In the genomic region with DNA sequence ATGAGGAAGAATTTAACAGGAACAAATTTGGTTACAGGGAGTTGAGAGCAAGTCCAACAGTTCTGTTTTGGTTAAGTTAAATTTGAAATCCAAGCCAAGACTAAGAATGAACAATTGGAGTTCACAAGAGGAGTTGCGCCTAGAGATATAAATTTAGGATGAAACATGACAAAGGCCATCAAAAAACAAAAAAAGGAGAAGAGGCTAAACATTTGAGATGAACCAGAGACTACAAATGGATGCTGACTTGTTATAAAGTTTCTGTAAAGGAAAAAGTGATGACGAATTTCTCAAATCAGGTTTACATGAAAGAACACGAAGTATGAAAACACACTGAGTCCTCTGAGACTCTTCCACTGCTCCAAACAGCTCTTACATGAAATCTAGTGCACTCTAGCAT, we compare ENCODE assay signal across 24 cellular contexts.
"Had no signal": no experiment of that assay in that cellular context is flagged by ENCODE, and none has a peak within 500 bp of the region (broad histone marks: within the 10 kb centered on the region; RNA-seq: fewer than 3 reads in every experiment).

No MANE protein-coding gene starts in this region.

- FAIRE-seq: colon, endothelial cell of umbilical vein, frontal cortex, keratinocyte had no signal

- H3K27ac Mint-ChIP-seq: mesothelial cell of epicardium had no signal

- H3K4me1 Mint-ChIP-seq: naive B cell had no signal

- H3K27me3 Mint-ChIP-seq: naive B cell had no signal

- H3K4me1 ChIP-seq: esophagus muscularis mucosa, foreskin keratinocyte, gastroesophageal sphincter, heart left ventricle, left lung, lower lobe of right lung had no signal

- H3K4me3 Mint-ChIP-seq: immature natural killer cell, mesothelial cell of epicardium, naive B cell had no signal

- H3K9me3 Mint-ChIP-seq: immature natural killer cell, mesothelial cell of epicardium, naive B cell had no signal

- H2AFZ ChIP-seq: hepatocyte had no signal

- H3K36me3 Mint-ChIP-seq: mesothelial cell of epicardium had no signal

- H3K27me3 ChIP-seq: dorsolateral prefrontal cortex, esophagus muscularis mucosa, foreskin keratinocyte, gastroesophageal sphincter, heart left ventricle, hepatocyte, left lung had no signal

- H3K9me3 ChIP-seq: esophagus muscularis mucosa, gastroesophageal sphincter, heart left ventricle, left lung, lower lobe of right lung, mucosa of descending colon had no signal

- H3K4me2 ChIP-seq: hepatocyte had no signal

- DNase-seq: dermis blood vessel endothelial cell; dorsolateral prefrontal cortex; effector CD4-positive, alpha-beta T cell; effector memory CD4-positive, alpha-beta T cell; foreskin keratinocyte; heart left ventricle; hypothalamus; immature natural killer cell; left cardiac atrium; left lung; left ventricle myocardium superior; lower lobe of right lung; mesenchymal stem cell; mucosa of descending colon; naive B cell had no signal

- H3K27ac ChIP-seq: coronary artery, dorsolateral prefrontal cortex, foreskin keratinocyte, gastroesophageal sphincter, hepatocyte, left lung, lower lobe of right lung had no signal

- H3K79me2 ChIP-seq: hepatocyte had no signal
